Comparison of ENCODE assay signal across 18 cellular contexts in genomic region chrX:44975666-44976263, GRCh38.
DNase-seq lines count a peak whose midpoint lies in the region; ATAC-seq and TF ChIP-seq lines count a peak whose summit lies in the region.
"Had no signal": no experiment of that assay in that cellular context is flagged by ENCODE, and none has a peak within 500 bp of the region (broad histone marks: within the 10 kb centered on the region; RNA-seq: fewer than 3 reads in every experiment).

No MANE protein-coding gene starts in this region.

- DNase-seq in EL (peak; percentile 1), astrocyte of the hippocampus (ENCODE audit: low read depth, low spot score) (peak; percentile 11), islet precursor cell (peak; percentile 85), Kasumi-1 (lab: John Stamatoyannopoulos, UW) (no peak)
- DNase-seq: body of pancreas; NCI-H187 treated with DMSO at 0.1 percent for 48 hours; NCI-H524; stimulated activated CD4-positive, alpha-beta T cell treated with anti-CD3 and anti-CD28 coated beads, Interleukin-2, amount 100 ng/mL, for 48 hours; upper lobe of left lung had no signal

- CTCF ChIA-PET in HEK293 (lab: Yijun Ruan, JAX) = interaction anchor here (0.7 kb wide), 1 partner anchor 43 kb away, joined by 3 read pairs; no protein-coding TSS in a partner anchor

- no peak overlapping the region for H3K27ac ChIP-seq in HEK293 (ENCODE audit: extremely low read depth, low read depth, low read length)
- H3K27ac ChIP-seq: body of pancreas, gastroesophageal sphincter, prostate gland, skin epidermis, upper lobe of left lung had no signal

- TF ChIP-seq CTCF in HEK293 (tag by site-specific recombination; IDR thresholded peaks at IDR 0.05) = no peak

- no peak overlapping the region for H3K4me3 ChIP-seq in HEK293 (ENCODE audit: low read depth, low read length)
- H3K4me3 ChIP-seq: body of pancreas, gastroesophageal sphincter, K562, prostate gland, skin epidermis, upper lobe of left lung had no signal

- peaks cover 30% of the 10 kb centered on the region for H3K4me1 ChIP-seq in HEK293 (ENCODE audit: control insufficient read depth, insufficient read depth, low read length)
- H3K4me1 ChIP-seq: gastroesophageal sphincter, prostate gland had no signal

- H3K36me3 ChIP-seq in HEK293 (ENCODE audit: control insufficient read depth in 2 of 2, insufficient read depth in 1 of 2, low read length in 2 of 2) = peaks cover 0 to 20% of the 10 kb centered on the region in 2 experiments; a peak in 1 of 3 replicates
- H3K36me3 ChIP-seq: prostate gland, upper lobe of left lung had no signal

- ATAC-seq in GM21381 (IDR thresholded peaks at IDR 0.05; ENCODE audit: unreplicated experiment) (no peak), GM18909 (IDR thresholded peaks at IDR 0.05; ENCODE audit: poor library complexity, unreplicated experiment) (no peak)
- ATAC-seq: activated T-cell treated with anti-CD3 and anti-CD28 coated beads, Interleukin-2, amount 50 U/mL, for 72 hours; body of pancreas; gastroesophageal sphincter; K562; left lobe of liver had no signal

- POLR2A ChIA-PET in HEK293 (lab: Yijun Ruan, JAX) = no interaction called here

- H3K9me3 ChIP-seq in HEK293 (ENCODE audit: control insufficient read depth, insufficient read depth, low read depth, low read length) = no peaks in the 10 kb centered on the region; the same call in 1 of the 2 replicates
- H3K9me3 ChIP-seq: body of pancreas, prostate gland had no signal

TF ChIP-seq in HEK293, 187 proteins besides CTCF, POLR2A, EP300 and RAD21:
- TF ChIP-seq KLF9 (tag by site-specific recombination; IDR thresholded peaks at IDR 0.05; ENCODE audit: low read depth) (no peak), TRIM28 (IDR thresholded peaks at IDR 0.05; ENCODE audit: borderline replicate concordance, low read length) (peak; percentile 55; the same call in 1 of the 2 replicates), ZNF626 (tag by site-specific recombination; IDR thresholded peaks at IDR 0.05) (no peak), ZNF214 (tag by site-specific recombination; IDR thresholded peaks at IDR 0.05; ENCODE audit: borderline replicate concordance) (no peak), SETDB1 (IDR thresholded peaks at IDR 0.05; ENCODE audit: insufficient read length, low read length) (peak; percentile 92)
TF ChIP-seq in HEK293: peak in this region for 2.

Comparison
In these comparisons a context has a peak if more than half of its experiments do, and no peak if none do; other contexts are left out.
1. DNase-seq: peak in EL (single experiment), astrocyte of the hippocampus (single experiment) and islet precursor cell (single experiment); none in Kasumi-1 (0 of 2).